ENCODE assay signal across 29 cellular contexts in genomic region chr6:62013719-62014118, GRCh38.
DNase-seq lines count a peak whose midpoint lies in the region; ATAC-seq and TF ChIP-seq lines count a peak whose summit lies in the region.
"Had no signal": no experiment of that assay in that cellular context is flagged by ENCODE, and none has a peak within 500 bp of the region (broad histone marks: within the 10 kb centered on the region; RNA-seq: fewer than 3 reads in every experiment).

No MANE protein-coding gene starts in this region.

- H3K9ac ChIP-seq in Karpas-422 (ENCODE audit: low read length), result no peak overlapping the region

- DNase-seq in NCI-H748 (lab: John Stamatoyannopoulos, UW; ENCODE audit: unreplicated experiment) (peak; percentile 37), NCI-H748 treated with DMSO at 0.1 percent for 48 hours (lab: John Stamatoyannopoulos, UW) (no peak), Karpas-422 (peak; percentile 50), T-helper 9 cell (no peak)
- DNase-seq: AML-193; CD8-positive, alpha-beta memory T cell; DMS 273 treated with DMSO at 0.1 percent for 48 hours; DND-41; H9; HFFc6; KBM-7; MM.1S; NCI-H1436 treated with DMSO at 0.1 percent for 48 hours; NCI-H187 treated with DMSO at 0.1 percent for 48 hours; NCI-H2107; NCI-H226; NCI-H510A; NCI-H69; NK-92 treated with Interleukin-12 subunit alpha and Interleukin-12 subunit beta, amount 100 ng/mL, for 24 hours; PC-9; SJCRH30; T-helper 17 cell had no signal

- H2AFZ ChIP-seq in Karpas-422 (ENCODE audit: low read length) (no peak overlapping the region), neuron (ENCODE audit: low read depth, low read length) (no peak overlapping the region)
- H2AFZ ChIP-seq: GM23338, PC-9 had no signal

- TF ChIP-seq POLR2A in GM18505 (IDR thresholded peaks at IDR 0.05; ENCODE audit: borderline replicate concordance, extremely low read depth, insufficient read depth, insufficient read length), result no peak

- H3K4me3 ChIP-seq in Karpas-422 (ENCODE audit: low read length) (no peak overlapping the region), neuron (ENCODE audit: low read length) (peak overlapping the region; percentile 4)
- H3K4me3 ChIP-seq: A549, GM23338, PC-9, SJCRH30 had no signal

- no peaks in the 10 kb centered on the region for H3K36me3 ChIP-seq in Karpas-422 (ENCODE audit: insufficient read depth, low read length)
- H3K36me3 ChIP-seq in neuron (ENCODE audit: insufficient read depth, low read length), result no peaks in the 10 kb centered on the region
- H3K36me3 ChIP-seq: SJCRH30 had no signal

- H3K79me2 ChIP-seq in Karpas-422 (ENCODE audit: low read length), result peaks cover 15% of the 10 kb centered on the region

- no peaks in the 10 kb centered on the region for H3K27me3 ChIP-seq in Karpas-422 (ENCODE audit: low read length)
- H3K27me3 ChIP-seq in neuron (ENCODE audit: insufficient read depth, low read length), result no peaks in the 10 kb centered on the region
- H3K27me3 ChIP-seq: SJCRH30 had no signal

- H3K27ac ChIP-seq in Karpas-422 (ENCODE audit: low read length), result no peak overlapping the region
- H3K27ac ChIP-seq: A549, PC-9, SJCRH30 had no signal

- H3K4me1 ChIP-seq in Karpas-422 (ENCODE audit: low read length) (no peaks in the 10 kb centered on the region), neuron (ENCODE audit: insufficient read depth, low read length) (peaks cover 13% of the 10 kb centered on the region)
- H3K4me1 ChIP-seq: A549, SJCRH30 had no signal

- no peaks in the 10 kb centered on the region for H4K20me1 ChIP-seq in Karpas-422 (ENCODE audit: insufficient read depth, low read depth, low read length)

- ATAC-seq in GM18907 (IDR thresholded peaks at IDR 0.05; ENCODE audit: unreplicated experiment) (no peak), GM18505 (IDR thresholded peaks at IDR 0.05; ENCODE audit: unreplicated experiment) (no peak)
- ATAC-seq: A549, GM23338, Right ventricle myocardium inferior, SK-N-SH treated with all-trans-retinoic acid at 6 μM for 48 hours, T-helper 17 cell had no signal

- no peaks in the 10 kb centered on the region for H3K9me2 ChIP-seq in Karpas-422 (replicated peaks; ENCODE audit: insufficient read depth, low read length)

- H3K4me2 ChIP-seq in Karpas-422 (ENCODE audit: low read depth, low read length, poor library complexity, severe bottlenecking), result no peak overlapping the region
- H3K4me2 ChIP-seq: A549, GM23338, PC-9 had no signal

- no peaks in the 10 kb centered on the region for H3K9me3 ChIP-seq in Karpas-422 (ENCODE audit: low read length)
- no peaks in the 10 kb centered on the region for H3K9me3 ChIP-seq in neuron (ENCODE audit: low read length)
- H3K9me3 ChIP-seq: A549, SJCRH30 had no signal

Comparison
In these comparisons a context has a peak if more than half of its experiments do, and no peak if none do; other contexts are left out.
1. DNase-seq: peak in NCI-H748 (single experiment) and Karpas-422 (single experiment); none in NCI-H748 treated with DMSO at 0.1 percent for 48 hours (single experiment) and T-helper 9 cell (single experiment).